ENCODE assay signal across 1 cellular context in genomic region chr7:157138424-157139141, GRCh38.
TF ChIP-seq lines count a peak whose summit lies in the region.

Gene UBE3C (plus strand): TSS chr7:157138926. CDS start chr7:157139273, 347 bp downstream.

TF ChIP-seq in WTC11, 78 proteins besides CTCF, POLR2A, EP300 and RAD21 (continued from another document and continues in another):
- TF ChIP-seq FOXP4 (CRISPR knock-in tag; IDR thresholded peaks at IDR 0.05) (peak; percentile 90), IRF1 (CRISPR knock-in tag; IDR thresholded peaks at IDR 0.05) (no peak), E2F5 (CRISPR knock-in tag; IDR thresholded peaks at IDR 0.05) (peak; percentile 79), CDX4 (CRISPR knock-in tag; IDR thresholded peaks at IDR 0.05; ENCODE audit: borderline replicate concordance) (no peak), SMAD4 (CRISPR knock-in tag; IDR thresholded peaks at IDR 0.05) (no peak), ZNF281 (CRISPR knock-in tag; IDR thresholded peaks at IDR 0.05) (no peak), RELA (CRISPR knock-in tag; IDR thresholded peaks at IDR 0.05; ENCODE audit: borderline replicate concordance) (peak; percentile 20; the same call in 1 of the 2 replicates), ZNF121 (CRISPR knock-in tag; IDR thresholded peaks at IDR 0.05) (no peak), ETV6 (CRISPR knock-in tag; IDR thresholded peaks at IDR 0.05) (peak; percentile 85), ZNF416 (CRISPR knock-in tag; IDR thresholded peaks at IDR 0.05) (no peak), ARID4B (CRISPR knock-in tag; IDR thresholded peaks at IDR 0.05; ENCODE audit: borderline replicate concordance) (no peak), GTF2I (CRISPR knock-in tag; conservative IDR thresholded peaks at IDR 0.05) (no peak), PRRX2 (CRISPR knock-in tag; IDR thresholded peaks at IDR 0.05) (peak; percentile 70; the same call in 1 of the 2 replicates), PRDM15 (CRISPR knock-in tag; IDR thresholded peaks at IDR 0.05) (no peak), SP1 (CRISPR knock-in tag; conservative IDR thresholded peaks at IDR 0.05) (peak; percentile 94), HMGXB4 (CRISPR knock-in tag; IDR thresholded peaks at IDR 0.05) (peak; percentile 53), GABPB1 (CRISPR knock-in tag; IDR thresholded peaks at IDR 0.05) (no peak), TEAD4 (CRISPR knock-in tag; IDR thresholded peaks at IDR 0.05) (no peak; the same call in 1 of the 2 replicates), ZNF425 (CRISPR knock-in tag; conservative IDR thresholded peaks at IDR 0.05) (no peak), E2F4 (CRISPR knock-in tag; IDR thresholded peaks at IDR 0.05; ENCODE audit: borderline replicate concordance, low read depth) (no peak), FOXP1 (CRISPR knock-in tag; IDR thresholded peaks at IDR 0.05; ENCODE audit: borderline replicate concordance) (no peak; the same call in 1 of the 2 replicates), ZNF138 (CRISPR knock-in tag; conservative IDR thresholded peaks at IDR 0.05) (no peak), ATF1 (CRISPR knock-in tag; IDR thresholded peaks at IDR 0.05) (no peak), JUN (CRISPR knock-in tag; IDR thresholded peaks at IDR 0.05) (no peak), ZNF219 (CRISPR knock-in tag; IDR thresholded peaks at IDR 0.05; ENCODE audit: borderline replicate concordance) (no peak), MLX (CRISPR knock-in tag; IDR thresholded peaks at IDR 0.05) (no peak), ZBTB43 (CRISPR knock-in tag; IDR thresholded peaks at IDR 0.05) (no peak), ZNF423 (CRISPR knock-in tag; IDR thresholded peaks at IDR 0.05) (peak; percentile 41; the same call in 1 of the 2 replicates), MXD4 (CRISPR knock-in tag; IDR thresholded peaks at IDR 0.05; ENCODE audit: borderline replicate concordance) (peak; percentile 19; the same call in 1 of the 2 replicates)
